Comparison of ENCODE assay signal across 25 cellular contexts in the genomic region with DNA sequence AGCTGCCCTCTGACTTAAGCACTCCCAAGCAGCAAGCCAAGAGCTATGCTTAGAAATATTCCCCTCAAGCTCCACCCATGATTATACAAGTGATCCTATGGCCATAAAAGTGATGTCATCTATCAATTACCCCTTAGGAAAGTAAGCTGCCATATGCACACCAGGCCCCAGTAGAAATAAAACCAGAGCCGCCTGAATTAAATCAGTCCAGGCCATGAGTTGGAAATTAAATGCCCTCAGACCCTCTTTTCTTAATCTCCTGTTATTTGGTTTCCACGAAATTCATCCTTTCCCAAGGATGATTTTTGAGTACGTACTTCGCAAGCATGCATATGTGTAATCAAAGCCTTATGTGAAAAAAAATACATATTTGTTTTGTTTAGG.
A peak's percentile ranks its signal among the peaks of the same experiment; 100 is the strongest.
DNase-seq lines count a peak whose midpoint lies in the region; TF ChIP-seq lines count a peak whose summit lies in the region.
"Had no signal": no experiment of that assay in that cellular context is flagged by ENCODE, and none has a peak within 500 bp of the region (broad histone marks: within the 10 kb centered on the region; RNA-seq: fewer than 3 reads in every experiment).

No MANE protein-coding gene starts in this region.

- H3K9me3 ChIP-seq in esophagus muscularis mucosa = no peaks in the 10 kb centered on the region
- H3K9me3 ChIP-seq in BE2C = no peaks in the 10 kb centered on the region
- H3K9me3 ChIP-seq in transverse colon = no peaks in the 10 kb centered on the region
- H3K9me3 ChIP-seq: A549 had no signal

- in situ Hi-C loops in transverse colon (cut with MboI; ENCODE audit: low pct_ligation_motif_present in 1 of 4, low pct_unique_long_range_greater_than_20kb in 1 of 4, low sequenced_read_pairs in 3 of 4) = no loop called here

- H3K27me3 ChIP-seq in ACC112 (ENCODE audit: insufficient read depth, low read length) = no peaks in the 10 kb centered on the region
- no peaks in the 10 kb centered on the region for H3K27me3 ChIP-seq in esophagus muscularis mucosa
- H3K27me3 ChIP-seq in BE2C = no peaks in the 10 kb centered on the region
- H3K27me3 ChIP-seq in transverse colon = no peaks in the 10 kb centered on the region

- peaks cover 36% of the 10 kb centered on the region for H3K36me3 Mint-ChIP-seq in osteocyte (ENCODE audit: unreplicated experiment)
- H3K36me3 Mint-ChIP-seq: activated naive CD8-positive, alpha-beta T cell treated with anti-CD3 and anti-CD28 coated beads, Interleukin-2, amount 10 ng/mL, durations not matched to agents 7 days and 5 days had no signal

- no peaks in the 10 kb centered on the region for H3K27me3 Mint-ChIP-seq in osteocyte (ENCODE audit: unreplicated experiment)
- H3K27me3 Mint-ChIP-seq: activated CD4-positive, alpha-beta memory T cell treated with anti-CD3 and anti-CD28 coated beads, Interleukin-2, amount 10 ng/mL, durations not matched to agents 7 days and 5 days; activated naive CD8-positive, alpha-beta T cell treated with anti-CD3 and anti-CD28 coated beads, Interleukin-2, amount 10 ng/mL, durations not matched to agents 7 days and 5 days had no signal

- H3K4me3 Mint-ChIP-seq in osteocyte (ENCODE audit: unreplicated experiment) = no peak overlapping the region
- H3K4me3 Mint-ChIP-seq: activated CD4-positive, alpha-beta memory T cell treated with anti-CD3 and anti-CD28 coated beads, Interleukin-2, amount 10 ng/mL, durations not matched to agents 7 days and 5 days; activated naive CD8-positive, alpha-beta T cell treated with anti-CD3 and anti-CD28 coated beads, Interleukin-2, amount 10 ng/mL, durations not matched to agents 7 days and 5 days; dendritic cell treated with granulocyte-macrophage colony-stimulating factor and Interleukin-4, amounts not matched to agents 40 ng/mL and 50 ng/mL, for 4 days; T-helper 2 cell treated with Interferon-gamma antibody and Interleukin-4, amounts not matched to agents 5 μg/mL and 100 μg/mL, for 36 hours had no signal

- intact Hi-C loops in esophagus muscularis mucosa (cut with DNase I) = no loop called here
- intact Hi-C loops in transverse colon (cut with DNase I; ENCODE audit: low total_unique reads) = no loop called here

- no peak overlapping the region for H2AFZ ChIP-seq in ACC112 (ENCODE audit: low read length, unreplicated experiment)

- DNase-seq in SK-N-DZ (ENCODE audit: low spot score) (peak; percentile 44), esophagus muscularis mucosa (ENCODE audit: extremely low spot score) (no peak), osteocyte (ENCODE audit: extremely low spot score, unreplicated experiment) (no peak), BE2C (no peak), COLO668 (lab: John Stamatoyannopoulos, UW; ENCODE audit: unreplicated experiment) (no peak), NOMO-1 treated with dmso at 0.1 percent for 144 hours (lab: John Stamatoyannopoulos, UW; ENCODE audit: unreplicated experiment) (no peak), transverse colon (no peak)
- DNase-seq: activated CD4-positive, alpha-beta memory T cell treated with anti-CD3 and anti-CD28 coated beads, Interleukin-2, amount 10 ng/mL, durations not matched to agents 7 days and 5 days; activated effector memory CD4-positive, alpha-beta T cell treated with anti-CD3 and anti-CD28 coated beads, Interleukin-2, amount 50 U/mL, for 16 hours; activated naive CD8-positive, alpha-beta T cell treated with anti-CD3 and anti-CD28 coated beads, Interleukin-2, amount 10 ng/mL, durations not matched to agents 7 days and 5 days; C1 segment of cervical spinal cord; H7; left ventricle myocardium superior; NCI-H1694; NCI-H2171; NCI-H526 treated with DMSO at 0.1 percent for 48 hours; stimulated activated CD4-positive, alpha-beta T cell treated with anti-CD3 and anti-CD28 coated beads, Interleukin-1b, Interleukin-23, amount 100 ng/mL, for 48 hours; WERI-Rb-1 had no signal

- peak overlapping the region; percentile 58 for H3K27ac Mint-ChIP-seq in osteocyte (ENCODE audit: unreplicated experiment)
- H3K27ac Mint-ChIP-seq: activated CD4-positive, alpha-beta memory T cell treated with anti-CD3 and anti-CD28 coated beads, Interleukin-2, amount 10 ng/mL, durations not matched to agents 7 days and 5 days; activated naive CD8-positive, alpha-beta T cell treated with anti-CD3 and anti-CD28 coated beads, Interleukin-2, amount 10 ng/mL, durations not matched to agents 7 days and 5 days; dendritic cell treated with granulocyte-macrophage colony-stimulating factor and Interleukin-4, amounts not matched to agents 40 ng/mL and 50 ng/mL, for 4 days; progenitor cell of endocrine pancreas; T-helper 2 cell treated with Interferon-gamma antibody and Interleukin-4, amounts not matched to agents 5 μg/mL and 100 μg/mL, for 36 hours had no signal

- H3K27ac ChIP-seq in ACC112 (ENCODE audit: low read depth, low read length) (peak overlapping the region; percentile 77), esophagus muscularis mucosa (replicated peaks in 1 of 4) (peak overlapping the region; percentile 15 to 65 (median 59)), transverse colon (no peak overlapping the region)
- H3K27ac ChIP-seq: A549, RWPE1, WERI-Rb-1 had no signal

- 97% methylated on average over 4 of the region's 4 CpGs for WGBS in esophagus muscularis mucosa
- WGBS in transverse colon (ENCODE audit: low coverage in 1 of 2), 2 donors = 89 to 100% methylated on average over 4 of the region's 4 CpGs

- no peaks in the 10 kb centered on the region for H3K79me2 ChIP-seq in ACC112 (ENCODE audit: control insufficient read depth, insufficient read depth, low read length, unreplicated experiment)

- no peaks in the 10 kb centered on the region for H3K36me3 ChIP-seq in ACC112 (ENCODE audit: insufficient read depth, low read length)
- H3K36me3 ChIP-seq in esophagus muscularis mucosa = no peaks in the 10 kb centered on the region
- no peaks in the 10 kb centered on the region for H3K36me3 ChIP-seq in BE2C
- H3K36me3 ChIP-seq in transverse colon = no peaks in the 10 kb centered on the region
- H3K36me3 ChIP-seq: WERI-Rb-1 had no signal

- no peaks in the 10 kb centered on the region for H3K9me3 Mint-ChIP-seq in osteocyte (ENCODE audit: unreplicated experiment)
- H3K9me3 Mint-ChIP-seq: activated CD4-positive, alpha-beta memory T cell treated with anti-CD3 and anti-CD28 coated beads, Interleukin-2, amount 10 ng/mL, durations not matched to agents 7 days and 5 days; activated naive CD8-positive, alpha-beta T cell treated with anti-CD3 and anti-CD28 coated beads, Interleukin-2, amount 10 ng/mL, durations not matched to agents 7 days and 5 days; dendritic cell treated with granulocyte-macrophage colony-stimulating factor and Interleukin-4, amounts not matched to agents 40 ng/mL and 50 ng/mL, for 4 days; T-helper 2 cell treated with Interferon-gamma antibody and Interleukin-4, amounts not matched to agents 5 μg/mL and 100 μg/mL, for 36 hours had no signal

- TF ChIP-seq EP300 in esophagus muscularis mucosa (IDR thresholded peaks at IDR 0.05) (no peak), transverse colon (IDR thresholded peaks at IDR 0.05; ENCODE audit: low read depth) (no peak)

- H3K4me1 ChIP-seq in ACC112 (ENCODE audit: control insufficient read depth, insufficient read depth, low read length, unreplicated experiment) (peaks cover 13% of the 10 kb centered on the region), esophagus muscularis mucosa (peaks cover 0 to 18% (median 10%) of the 10 kb centered on the region in 4 donors), BE2C (no peaks in the 10 kb centered on the region), transverse colon (no peaks in the 10 kb centered on the region)
- H3K4me1 ChIP-seq: A549 had no signal

- TF ChIP-seq CTCF in esophagus muscularis mucosa (IDR thresholded peaks at IDR 0.05) (no peak), osteocyte (IDR thresholded peaks at IDR 0.05) (no peak), BE2C (IDR thresholded peaks at IDR 0.05; ENCODE audit: low read depth, low read length) (no peak), transverse colon (IDR thresholded peaks at IDR 0.05) (no peak)

- no peak for TF ChIP-seq POLR2A in esophagus muscularis mucosa (IDR thresholded peaks at IDR 0.05; ENCODE audit: low read depth)
- no peak for TF ChIP-seq POLR2A in transverse colon (IDR thresholded peaks at IDR 0.05)

- H3K4me3 ChIP-seq in ACC112 (ENCODE audit: low read depth, low read length) (no peak overlapping the region), esophagus muscularis mucosa (no peak overlapping the region), BE2C (ENCODE audit: low read depth, low read length) (no peak overlapping the region), transverse colon (no peak overlapping the region)
- H3K4me3 ChIP-seq: A549, skin epidermis had no signal

- peaks cover 69% of the 10 kb centered on the region for H3K4me1 Mint-ChIP-seq in osteocyte (ENCODE audit: unreplicated experiment)
- H3K4me1 Mint-ChIP-seq: activated CD4-positive, alpha-beta memory T cell treated with anti-CD3 and anti-CD28 coated beads, Interleukin-2, amount 10 ng/mL, durations not matched to agents 7 days and 5 days; activated naive CD8-positive, alpha-beta T cell treated with anti-CD3 and anti-CD28 coated beads, Interleukin-2, amount 10 ng/mL, durations not matched to agents 7 days and 5 days had no signal

Comparison
In these comparisons a context has a peak if more than half of its experiments do, and no peak if none do; other contexts are left out.
1. H3K27ac ChIP-seq: peak in ACC112 (single experiment) and esophagus muscularis mucosa (4 of 4); none in transverse colon (0 of 4).